Comparison of ENCODE assay signal across 18 cellular contexts in the genomic region with DNA sequence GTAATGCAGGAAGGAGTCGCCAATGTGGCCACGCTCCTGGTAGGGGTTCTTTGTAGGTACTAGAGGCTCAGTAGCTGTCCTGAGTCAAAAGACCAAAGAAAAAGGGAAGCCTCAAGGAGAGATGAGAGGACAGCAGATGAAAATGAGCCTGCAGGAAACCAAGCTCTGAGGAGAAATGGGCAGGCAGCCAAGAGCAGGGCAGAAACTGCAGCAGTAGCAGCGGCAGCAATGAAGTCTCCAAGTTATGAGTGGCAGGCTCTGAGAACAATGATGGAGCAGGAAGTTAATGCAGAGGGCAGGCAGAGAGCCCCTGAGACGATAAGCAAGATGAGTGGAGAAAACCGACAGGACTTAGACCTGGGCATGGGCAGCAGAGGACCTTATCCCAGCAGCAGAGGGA. TPM values are rescaled to one million over a fixed set of nuclear protein-coding genes. Genes with fewer than 3 reads are reported as not detected.
DNase-seq lines count a peak whose midpoint lies in the region; ATAC-seq and TF ChIP-seq lines count a peak whose summit lies in the region.
"Had no signal": no experiment of that assay in that cellular context is flagged by ENCODE, and none has a peak within 500 bp of the region (broad histone marks: within the 10 kb centered on the region; RNA-seq: fewer than 3 reads in every experiment).

No MANE protein-coding gene starts in this region.

- H3K79me2 ChIP-seq in smooth muscle cell (ENCODE audit: low read depth), result no peaks in the 10 kb centered on the region
- H3K79me2 ChIP-seq: parathyroid adenoma had no signal

- no peaks in the 10 kb centered on the region for H3K4me1 ChIP-seq in smooth muscle cell (ENCODE audit: low read depth)
- H3K4me1 ChIP-seq: esophagus muscularis mucosa, parathyroid adenoma, vagina had no signal

- no peaks in the 10 kb centered on the region for H3K36me3 ChIP-seq in smooth muscle cell (ENCODE audit: low read depth)
- H3K36me3 ChIP-seq: esophagus muscularis mucosa, vagina had no signal

- peak; percentile 36 for DNase-seq in Ammon's horn (ENCODE audit: low spot score)
- DNase-seq in G401 (ENCODE audit: low spot score), result peak; percentile 33
- peak; percentile 83 for DNase-seq in NCI-H510A treated with DMSO at 0.1 percent for 48 hours (lab: John Stamatoyannopoulos, UW)
- peak in 24 of 42 donors; percentile 19 to 75 (median 32) for DNase-seq in head of caudate nucleus
- no peak for DNase-seq in smooth muscle cell (lab: John Stamatoyannopoulos, UW; ENCODE audit: unreplicated experiment)
- no peak for DNase-seq in ureter (ENCODE audit: low spot score)
- DNase-seq in left colon, result no peak
- DNase-seq: activated CD8-positive, alpha-beta memory T cell treated with anti-CD3 and anti-CD28 coated beads, Interleukin-2, amount 10 ng/mL, durations not matched to agents 7 days and 5 days; activated gamma-delta T cell treated with Interleukin-2 at 50 U/mL for 16 hours; Calu3; dermis blood vessel endothelial cell; Kasumi-1; NCI-H187 had no signal

- H3F3A ChIP-seq in smooth muscle cell (ENCODE audit: low read depth), result peaks cover 11% of the 10 kb centered on the region

- no peak overlapping the region for H2AFZ ChIP-seq in smooth muscle cell (ENCODE audit: low read depth)
- H2AFZ ChIP-seq: parathyroid adenoma had no signal

- ATAC-seq in GM19452 (IDR thresholded peaks at IDR 0.05; ENCODE audit: unreplicated experiment) (no peak), left colon (no peak)
- ATAC-seq: activated CD8-positive, alpha-beta memory T cell treated with anti-CD3 and anti-CD28 coated beads, Interleukin-2, amount 10 ng/mL, durations not matched to agents 7 days and 5 days had no signal

- H3K9me3 ChIP-seq in smooth muscle cell (replicated peaks; ENCODE audit: low read depth), result no peaks in the 10 kb centered on the region
- H3K9me3 ChIP-seq: esophagus muscularis mucosa, vagina had no signal

- H3K27ac ChIP-seq in smooth muscle cell (ENCODE audit: low read depth), result no peak overlapping the region
- H3K27ac ChIP-seq: esophagus muscularis mucosa, parathyroid adenoma, vagina had no signal

- H4K20me1 ChIP-seq in smooth muscle cell (ENCODE audit: low read depth), result no peaks in the 10 kb centered on the region

- TF ChIP-seq CTCF in smooth muscle cell (IDR thresholded peaks at IDR 0.05; ENCODE audit: borderline replicate concordance, insufficient read depth, poor library complexity, severe bottlenecking), result no peak

- H3K9ac ChIP-seq in smooth muscle cell (ENCODE audit: low read depth), result no peak overlapping the region
- H3K9ac ChIP-seq: parathyroid adenoma had no signal

- H3K27me3 ChIP-seq in smooth muscle cell (ENCODE audit: low read depth), result peaks cover 6% of the 10 kb centered on the region
- H3K27me3 ChIP-seq: vagina had no signal

- intact Hi-C loops in head of caudate nucleus (cut with DNase I) (no loop called here), left colon (cut with DNase I, micrococcal nuclease) (no loop called here)

- no peak overlapping the region for H3K4me2 ChIP-seq in smooth muscle cell

- no peak overlapping the region for H3K4me3 ChIP-seq in smooth muscle cell
- H3K4me3 ChIP-seq: esophagus muscularis mucosa, vagina had no signal

- WGBS in smooth muscle cell (ENCODE audit: low lambda C conversion rate), result 91% methylated on average over 5 of the region's 5 CpGs

- in situ Hi-C loops in G401 (cut with HindIII; ENCODE audit: low sequenced_read_pairs), result no loop called here

RNA-seq across cellular contexts. Expression of a gene that starts 48.2 kb away (rescaled TPM):
- total RNA-seq in G401 (2014; rRNA removed; shearing (Covaris generic)), result not detected in 2 replicates
- total RNA-seq in smooth muscle cell (1.1 and 1.2 TPM in 2 replicates), ureter (0.60 TPM), left colon (under 1 TPM; 0.06 to 0.20 TPM)
- polyA plus RNA-seq in smooth muscle cell, result 0.56 and 1.8 TPM in 2 replicates
- total RNA-seq: activated CD8-positive, alpha-beta memory T cell treated with anti-CD3 and anti-CD28 coated beads, Interleukin-2, amount 10 ng/mL, durations not matched to agents 7 days and 5 days; Calu3; dermis blood vessel endothelial cell; T-helper 1 cell treated with Interleukin-12 subunit alpha and Interleukin-12 subunit beta and Interleukin-4 antibody, amounts not matched to agents 30 ng/mL and 1 ng/mL, for 36 hours had no signal

Comparison
In these comparisons a context has a peak if more than half of its experiments do, and no peak if none do; other contexts are left out.
1. DNase-seq: peak in Ammon's horn (single experiment), G401 (single experiment), NCI-H510A treated with DMSO at 0.1 percent for 48 hours (single experiment) and head of caudate nucleus (24 of 42); none in smooth muscle cell (single experiment), ureter (single experiment) and left colon (0 of 2).